Comparison of ENCODE assay signal across 8 cellular contexts in the genomic region with DNA sequence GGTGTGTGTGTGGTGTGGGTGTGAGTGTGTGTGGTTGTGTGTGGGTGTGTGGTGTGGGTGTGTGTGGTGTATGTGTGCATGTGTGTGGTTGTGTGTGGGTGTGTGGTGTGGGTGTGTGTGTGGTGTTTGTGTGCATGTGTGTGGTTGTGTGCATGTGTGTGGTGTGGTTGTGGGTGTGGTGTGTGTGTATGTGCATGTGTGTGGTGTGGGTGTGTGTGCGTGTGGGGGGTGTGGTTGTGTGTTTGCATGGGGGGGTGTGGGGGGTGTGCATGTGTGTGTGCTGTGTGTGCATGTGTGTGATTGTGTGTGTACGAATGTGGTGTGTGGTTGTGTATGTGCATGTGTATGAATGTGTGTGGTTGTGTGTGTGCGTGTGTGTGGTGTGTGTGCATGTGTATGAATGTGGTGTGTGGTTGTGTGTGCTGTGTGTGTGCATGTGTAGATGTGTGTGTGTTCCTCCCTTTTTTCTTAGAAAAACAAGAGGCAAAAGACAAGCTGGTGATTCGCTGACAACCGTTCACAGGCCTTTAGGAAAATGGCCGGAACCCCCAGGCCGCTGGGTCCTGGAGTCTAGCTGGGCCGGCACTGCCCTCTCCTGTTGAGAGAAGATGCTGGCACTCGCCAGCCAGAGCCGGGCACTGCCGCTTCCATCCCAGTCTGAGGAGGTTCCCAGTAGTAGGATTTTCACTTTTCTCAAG. TPM values are rescaled to one million over a fixed set of nuclear protein-coding genes. Genes with fewer than 3 reads are reported as not detected.
DNase-seq lines count a peak whose midpoint lies in the region; ATAC-seq and TF ChIP-seq lines count a peak whose summit lies in the region.

No MANE protein-coding gene starts in this region.

- WGBS in gastroesophageal sphincter (ENCODE audit: low coverage in 1 of 2), 2 donors: 23 to 76% methylated on average over 3 to 6 of the region's 11 CpGs

- DNase-seq in GM23338 (ENCODE audit: low spot score) (peak; percentile 25), posterior vena cava (ENCODE audit: low spot score) (peak; percentile 91), GDM1 (lab: John Stamatoyannopoulos, UW) (no peak), T-helper 17 cell (no peak)
- DNase-seq in stimulated activated CD4-positive, alpha-beta T cell treated with anti-CD3 and anti-CD28 coated beads, Interleukin-4, amount 100 ng/mL, for 4 hours: no peak

- H3K27ac ChIP-seq in GM23338 (ENCODE audit: low read depth): no peak overlapping the region
- no peak overlapping the region for H3K27ac ChIP-seq in gastroesophageal sphincter

- peak in 1 of 2 experiments; percentile 39; a peak in 3 of 4 replicates for TF ChIP-seq CTCF in GM23338 (conservative IDR thresholded peaks at IDR 0.05; ENCODE audit: low read depth in 2 of 2)
- TF ChIP-seq CTCF in gastroesophageal sphincter (IDR thresholded peaks at IDR 0.05): peak in 3 of 4 experiments; percentile 78 to 83 (median 82)

- H4K20me1 ChIP-seq in GM23338 (replicated peaks; ENCODE audit: insufficient read depth): no peaks in the 10 kb centered on the region

- H3K4me3 ChIP-seq in GM23338: no peak overlapping the region
- no peak overlapping the region for H3K4me3 ChIP-seq in gastroesophageal sphincter

- no peaks in the 10 kb centered on the region for H3K79me2 ChIP-seq in GM23338 (replicated peaks; ENCODE audit: insufficient read depth)

- H3K4me1 Mint-ChIP-seq in GM23338 (no peaks in the 10 kb centered on the region; the same call in 2 of the 3 replicates), T-helper 17 cell (no peaks in the 10 kb centered on the region)

- H3K36me3 Mint-ChIP-seq in GM23338 (ENCODE audit: low read depth): no peaks in the 10 kb centered on the region
- no peaks in the 10 kb centered on the region for H3K36me3 Mint-ChIP-seq in T-helper 17 cell (ENCODE audit: low read depth)

- H3K9me3 ChIP-seq in gastroesophageal sphincter (no peaks in the 10 kb centered on the region), T-helper 17 cell (ENCODE audit: control insufficient read depth, low read length, poor library complexity, severe bottlenecking) (no peaks in the 10 kb centered on the region)

- no peak overlapping the region for H3K4me2 ChIP-seq in GM23338

- no peaks in the 10 kb centered on the region for H3F3A ChIP-seq in GM23338 (replicated peaks; ENCODE audit: low read depth)

- H3K4me3 Mint-ChIP-seq in GM23338 (no peak overlapping the region), T-helper 17 cell (no peak overlapping the region)

- intact Hi-C loops in posterior vena cava (cut with DNase I): loop anchor here (5.0 to 10.0 kb wide), 6 partner anchors 58 to 403 kb away; a partner anchor contains a TSS

- H3K27ac Mint-ChIP-seq in GM23338 (no peak overlapping the region), T-helper 17 cell (no peak overlapping the region)

- H3K9me2 ChIP-seq in GM23338 (ENCODE audit: insufficient read depth): no peaks in the 10 kb centered on the region

- TF ChIP-seq POLR2A in gastroesophageal sphincter (IDR thresholded peaks at IDR 0.05): no peak

- TF ChIP-seq EP300 in gastroesophageal sphincter (IDR thresholded peaks at IDR 0.05): no peak

- no peaks in the 10 kb centered on the region for H3K9me3 Mint-ChIP-seq in GM23338

- no peaks in the 10 kb centered on the region for H3K27me3 ChIP-seq in GM23338 (ENCODE audit: insufficient read depth)
- peaks cover 67% of the 10 kb centered on the region for H3K27me3 ChIP-seq in gastroesophageal sphincter

- H3K27me3 Mint-ChIP-seq in GM23338 (ENCODE audit: insufficient read depth, low read depth, poor library complexity) (peaks cover 1% of the 10 kb centered on the region), T-helper 17 cell (peaks cover 4% of the 10 kb centered on the region)

- ATAC-seq in GM23338 (peak; percentile 61), SK-N-SH treated with all-trans-retinoic acid at 6 μM for 48 hours (peak; percentile 88), gastroesophageal sphincter (peak; percentile 73), GM21529 (IDR thresholded peaks at IDR 0.05; ENCODE audit: unreplicated experiment) (no peak), T-helper 17 cell (no peak)

- H2AFZ ChIP-seq in GM23338: no peak overlapping the region

- H3K36me3 ChIP-seq in GM23338 (ENCODE audit: insufficient read depth) (no peaks in the 10 kb centered on the region), gastroesophageal sphincter (peaks cover 0 to 3% of the 10 kb centered on the region in 2 donors)

- H3K4me1 ChIP-seq in GM23338 (ENCODE audit: insufficient read depth) (no peaks in the 10 kb centered on the region), gastroesophageal sphincter (peaks cover 0 to 11% (median 0%) of the 10 kb centered on the region in 3 donors)

TF ChIP-seq in GM23338, 12 proteins besides CTCF, POLR2A, EP300 and RAD21:
- no peak for TF ChIP-seq JUNB (IDR thresholded peaks at IDR 0.05; ENCODE audit: unreplicated experiment)
TF ChIP-seq in GM23338: peak in this region for 0.

TF ChIP-seq in SK-N-SH treated with all-trans-retinoic acid at 6 μM for 48 hours, 23 proteins besides CTCF, POLR2A, EP300 and RAD21 (continues in another document):
- TF ChIP-seq ZFP3 (CRISPR knock-in tag; IDR thresholded peaks at IDR 0.05) (no peak), PPARA (CRISPR knock-in tag; IDR thresholded peaks at IDR 0.05; ENCODE audit: borderline replicate concordance) (no peak), GLIS3 (CRISPR knock-in tag; IDR thresholded peaks at IDR 0.05) (no peak), ARNTL (CRISPR knock-in tag; IDR thresholded peaks at IDR 0.05; ENCODE audit: borderline replicate concordance, low read depth) (no peak), TOX (CRISPR knock-in tag; IDR thresholded peaks at IDR 0.05; ENCODE audit: borderline replicate concordance) (no peak), OSR1 (CRISPR knock-in tag; IDR thresholded peaks at IDR 0.05) (no peak), CSDC2 (CRISPR knock-in tag; IDR thresholded peaks at IDR 0.05) (no peak), ESRRG (CRISPR knock-in tag; IDR thresholded peaks at IDR 0.05) (no peak), TCF4 (CRISPR knock-in tag; IDR thresholded peaks at IDR 0.05; ENCODE audit: borderline replicate concordance) (no peak)
- TF ChIP-seq, protein P1, sequence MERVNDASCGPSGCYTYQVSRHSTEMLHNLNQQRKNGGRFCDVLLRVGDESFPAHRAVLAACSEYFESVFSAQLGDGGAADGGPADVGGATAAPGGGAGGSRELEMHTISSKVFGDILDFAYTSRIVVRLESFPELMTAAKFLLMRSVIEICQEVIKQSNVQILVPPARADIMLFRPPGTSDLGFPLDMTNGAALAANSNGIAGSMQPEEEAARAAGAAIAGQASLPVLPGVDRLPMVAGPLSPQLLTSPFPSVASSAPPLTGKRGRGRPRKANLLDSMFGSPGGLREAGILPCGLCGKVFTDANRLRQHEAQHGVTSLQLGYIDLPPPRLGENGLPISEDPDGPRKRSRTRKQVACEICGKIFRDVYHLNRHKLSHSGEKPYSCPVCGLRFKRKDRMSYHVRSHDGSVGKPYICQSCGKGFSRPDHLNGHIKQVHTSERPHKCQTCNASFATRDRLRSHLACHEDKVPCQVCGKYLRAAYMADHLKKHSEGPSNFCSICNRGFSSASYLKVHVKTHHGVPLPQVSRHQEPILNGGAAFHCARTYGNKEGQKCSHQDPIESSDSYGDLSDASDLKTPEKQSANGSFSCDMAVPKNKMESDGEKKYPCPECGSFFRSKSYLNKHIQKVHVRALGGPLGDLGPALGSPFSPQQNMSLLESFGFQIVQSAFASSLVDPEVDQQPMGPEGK (CRISPR knock-in tag; IDR thresholded peaks at IDR 0.05; ENCODE audit: borderline replicate concordance): no peak
- TF ChIP-seq, protein P2, sequence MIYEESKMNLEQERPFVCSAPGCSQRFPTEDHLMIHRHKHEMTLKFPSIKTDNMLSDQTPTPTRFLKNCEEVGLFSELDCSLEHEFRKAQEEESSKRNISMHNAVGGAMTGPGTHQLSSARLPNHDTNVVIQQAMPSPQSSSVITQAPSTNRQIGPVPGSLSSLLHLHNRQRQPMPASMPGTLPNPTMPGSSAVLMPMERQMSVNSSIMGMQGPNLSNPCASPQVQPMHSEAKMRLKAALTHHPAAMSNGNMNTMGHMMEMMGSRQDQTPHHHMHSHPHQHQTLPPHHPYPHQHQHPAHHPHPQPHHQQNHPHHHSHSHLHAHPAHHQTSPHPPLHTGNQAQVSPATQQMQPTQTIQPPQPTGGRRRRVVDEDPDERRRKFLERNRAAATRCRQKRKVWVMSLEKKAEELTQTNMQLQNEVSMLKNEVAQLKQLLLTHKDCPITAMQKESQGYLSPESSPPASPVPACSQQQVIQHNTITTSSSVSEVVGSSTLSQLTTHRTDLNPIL (CRISPR knock-in tag; IDR thresholded peaks at IDR 0.05; ENCODE audit: low read depth): no peak
- TF ChIP-seq, protein P3, sequence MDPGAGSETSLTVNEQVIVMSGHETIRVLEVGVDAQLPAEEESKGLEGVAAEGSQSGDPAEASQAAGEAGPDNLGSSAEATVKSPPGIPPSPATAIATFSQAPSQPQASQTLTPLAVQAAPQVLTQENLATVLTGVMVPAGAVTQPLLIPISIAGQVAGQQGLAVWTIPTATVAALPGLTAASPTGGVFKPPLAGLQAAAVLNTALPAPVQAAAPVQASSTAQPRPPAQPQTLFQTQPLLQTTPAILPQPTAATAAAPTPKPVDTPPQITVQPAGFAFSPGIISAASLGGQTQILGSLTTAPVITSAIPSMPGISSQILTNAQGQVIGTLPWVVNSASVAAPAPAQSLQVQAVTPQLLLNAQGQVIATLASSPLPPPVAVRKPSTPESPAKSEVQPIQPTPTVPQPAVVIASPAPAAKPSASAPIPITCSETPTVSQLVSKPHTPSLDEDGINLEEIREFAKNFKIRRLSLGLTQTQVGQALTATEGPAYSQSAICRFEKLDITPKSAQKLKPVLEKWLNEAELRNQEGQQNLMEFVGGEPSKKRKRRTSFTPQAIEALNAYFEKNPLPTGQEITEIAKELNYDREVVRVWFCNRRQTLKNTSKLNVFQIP (CRISPR knock-in tag; IDR thresholded peaks at IDR 0.05; ENCODE audit: borderline replicate concordance, low read depth): no peak
- TF ChIP-seq, protein P4, sequence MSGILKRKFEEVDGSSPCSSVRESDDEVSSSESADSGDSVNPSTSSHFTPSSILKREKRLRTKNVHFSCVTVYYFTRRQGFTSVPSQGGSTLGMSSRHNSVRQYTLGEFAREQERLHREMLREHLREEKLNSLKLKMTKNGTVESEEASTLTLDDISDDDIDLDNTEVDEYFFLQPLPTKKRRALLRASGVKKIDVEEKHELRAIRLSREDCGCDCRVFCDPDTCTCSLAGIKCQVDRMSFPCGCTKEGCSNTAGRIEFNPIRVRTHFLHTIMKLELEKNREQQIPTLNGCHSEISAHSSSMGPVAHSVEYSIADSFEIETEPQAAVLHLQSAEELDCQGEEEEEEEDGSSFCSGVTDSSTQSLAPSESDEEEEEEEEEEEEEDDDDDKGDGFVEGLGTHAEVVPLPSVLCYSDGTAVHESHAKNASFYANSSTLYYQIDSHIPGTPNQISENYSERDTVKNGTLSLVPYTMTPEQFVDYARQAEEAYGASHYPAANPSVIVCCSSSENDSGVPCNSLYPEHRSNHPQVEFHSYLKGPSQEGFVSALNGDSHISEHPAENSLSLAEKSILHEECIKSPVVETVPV (CRISPR knock-in tag; IDR thresholded peaks at IDR 0.05): no peak

RNA-seq across cellular contexts. Expression of a gene that starts 44.6 kb away (rescaled TPM):
- 19.1 and 29.3 TPM in 2 replicates for total RNA-seq in GM23338 (2014; rRNA removed; shearing (Covaris generic))
- 11.2 and 12.2 TPM in 2 replicates for polyA plus RNA-seq in GM23338 (2016; fragmentation: Nextera tagmentation; extraction: Ambion mirVana)
- total RNA-seq in gastroesophageal sphincter (1 to 10 TPM in 1 of 4 donors, under 1 TPM in 3; 0.54 to 2.3 (median 0.87) TPM), posterior vena cava (under 1 TPM; 0.29 to 0.32 TPM), T-helper 17 cell (under 1 TPM in 1 of 2 donors, not detected in 1; 0.10 TPM)

Comparison
In these comparisons a context has a peak if more than half of its experiments do, and no peak if none do; other contexts are left out.
1. ATAC-seq: peak in GM23338 (single experiment), SK-N-SH treated with all-trans-retinoic acid at 6 μM for 48 hours (single experiment) and gastroesophageal sphincter (single experiment); none in GM21529 (single experiment) and T-helper 17 cell (single experiment).
2. DNase-seq: peak in GM23338 (single experiment) and posterior vena cava (single experiment); none in GDM1 (single experiment), stimulated activated CD4-positive, alpha-beta T cell treated with anti-CD3 and anti-CD28 coated beads, Interleukin-4, amount 100 ng/mL, for 4 hours (0 of 2) and T-helper 17 cell (0 of 3).